Comparison of ENCODE assay signal across 14 cellular contexts in genomic region chrX:19805054-19805690, GRCh38.
DNase-seq lines count a peak whose midpoint lies in the region; ATAC-seq and TF ChIP-seq lines count a peak whose summit lies in the region.
"Had no signal": no experiment of that assay in that cellular context is flagged by ENCODE, and none has a peak within 500 bp of the region (broad histone marks: within the 10 kb centered on the region; RNA-seq: fewer than 3 reads in every experiment).

No MANE protein-coding gene starts in this region.

- intact Hi-C loops in CD4-positive, alpha-beta memory T cell (cut with micrococcal nuclease), result loop anchor here (1.0 to 2.0 kb wide), 2 partner anchors 8 to 82 kb away; partner anchors contain the start of gene SH3KBP1
- intact Hi-C loops in naive thymus-derived CD4-positive, alpha-beta T cell (cut with micrococcal nuclease), result loop anchor here in 1 of 2 donors (1.0 to 2.0 kb wide), 2 partner anchors 58 to 122 kb away; no protein-coding TSS in a partner anchor
- intact Hi-C loops in lower lobe of right lung (cut with DNase I), result no loop called here

- H3K27me3 Mint-ChIP-seq in CD4-positive, alpha-beta memory T cell, result no peaks in the 10 kb centered on the region
- H3K27me3 Mint-ChIP-seq in IgD-negative memory B cell, result no peaks in the 10 kb centered on the region
- no peaks in the 10 kb centered on the region for H3K27me3 Mint-ChIP-seq in activated naive CD8-positive, alpha-beta T cell treated with anti-CD3 and anti-CD28 coated beads, Interleukin-2, amount 10 ng/mL, durations not matched to agents 7 days and 5 days
- no peaks in the 10 kb centered on the region for H3K27me3 Mint-ChIP-seq in naive thymus-derived CD4-positive, alpha-beta T cell

- peaks cover 71% of the 10 kb centered on the region for H3K4me1 ChIP-seq in CD4-positive, alpha-beta memory T cell (ENCODE audit: insufficient read depth, low read length)
- H3K4me1 ChIP-seq in naive thymus-derived CD4-positive, alpha-beta T cell (ENCODE audit: control insufficient read depth in 2 of 2, insufficient read depth in 2 of 2, low read length in 2 of 2), result peaks cover 42 to 46% of the 10 kb centered on the region in 2 donors
- H3K4me1 ChIP-seq in lower lobe of right lung, result peaks cover 12% of the 10 kb centered on the region

- DNase-seq in CD4-positive, alpha-beta memory T cell, result peak in 4 of 5 donors; percentile 50 to 60 (median 54)
- no peak for DNase-seq in activated naive CD8-positive, alpha-beta T cell treated with anti-CD3 and anti-CD28 coated beads, Interleukin-2, amount 10 ng/mL, durations not matched to agents 7 days and 5 days
- DNase-seq in naive thymus-derived CD4-positive, alpha-beta T cell, result peak in 7 of 9 donors; percentile 29 to 66 (median 46)
- DNase-seq in NCI-H82 (lab: John Stamatoyannopoulos, UW), result no peak
- no peak for DNase-seq in lower lobe of right lung
- DNase-seq: DMS153; effector CD4-positive, alpha-beta T cell; KG1; left ventricle myocardium inferior; stimulated activated CD4-positive, alpha-beta T cell treated with anti-CD3 and anti-CD28 coated beads, Interleukin-15, amount 100 ng/mL, for 24 hours had no signal

- CTCF ChIA-PET in CD4-positive, alpha-beta memory T cell (lab: Charles Lee; ENCODE audit: partially characterized antibody), result interaction anchor here (0.7 to 1.2 kb wide), 4 partner anchors 23 to 92 kb away, joined by 3 read pairs; no protein-coding TSS in a partner anchor
- CTCF ChIA-PET in naive thymus-derived CD4-positive, alpha-beta T cell (lab: Charles Lee), result interaction anchor here (0.6 to 0.8 kb wide), 3 partner anchors 9 to 35 kb away, joined by 3 to 5 read pairs (median 4); no protein-coding TSS in a partner anchor

- peaks cover 5 to 6% of the 10 kb centered on the region in 2 donors for H3K36me3 Mint-ChIP-seq in CD4-positive, alpha-beta memory T cell
- H3K36me3 Mint-ChIP-seq in IgD-negative memory B cell, result peaks cover 6% of the 10 kb centered on the region
- peaks cover 7% of the 10 kb centered on the region for H3K36me3 Mint-ChIP-seq in activated naive CD8-positive, alpha-beta T cell treated with anti-CD3 and anti-CD28 coated beads, Interleukin-2, amount 10 ng/mL, durations not matched to agents 7 days and 5 days
- H3K36me3 Mint-ChIP-seq in naive thymus-derived CD4-positive, alpha-beta T cell, result peaks cover 6 to 19% (median 11%) of the 10 kb centered on the region in 5 donors

- H3K27ac ChIP-seq in CD4-positive, alpha-beta memory T cell (ENCODE audit: low read depth, low read length), result peak overlapping the region; percentile 41
- H3K27ac ChIP-seq in naive thymus-derived CD4-positive, alpha-beta T cell (ENCODE audit: low read depth, low read length), result peak overlapping the region; percentile 61
- no peak overlapping the region for H3K27ac ChIP-seq in lower lobe of right lung
- H3K27ac ChIP-seq: left ventricle myocardium inferior had no signal

- H3K9me3 Mint-ChIP-seq in CD4-positive, alpha-beta memory T cell, result peaks cover 0 to 20% (median 5%) of the 10 kb centered on the region in 8 donors
- H3K9me3 Mint-ChIP-seq in IgD-negative memory B cell, result peaks cover 0 to 5% (median 2%) of the 10 kb centered on the region in 3 donors
- no peaks in the 10 kb centered on the region for H3K9me3 Mint-ChIP-seq in activated naive CD8-positive, alpha-beta T cell treated with anti-CD3 and anti-CD28 coated beads, Interleukin-2, amount 10 ng/mL, durations not matched to agents 7 days and 5 days
- peaks cover 0 to 28% (median 4%) of the 10 kb centered on the region in 11 donors for H3K9me3 Mint-ChIP-seq in naive thymus-derived CD4-positive, alpha-beta T cell

- POLR2A ChIA-PET in CD4-positive, alpha-beta memory T cell (lab: Charles Lee; ENCODE audit: partially characterized antibody), result interaction anchor here (0.6 to 2.2 kb wide), 13 partner anchors 9 to 628 kb away, joined by 3 to 21 read pairs (median 5); no protein-coding TSS in a partner anchor
- POLR2A ChIA-PET in activated naive CD8-positive, alpha-beta T cell treated with anti-CD3 and anti-CD28 coated beads, Interleukin-2, amount 10 ng/mL, durations not matched to agents 7 days and 5 days (lab: Charles Lee), result interaction anchor here (0.6 to 1.3 kb wide), 4 partner anchors 32 to 121 kb away, joined by 3 to 6 read pairs (median 4); no protein-coding TSS in a partner anchor
- POLR2A ChIA-PET in naive thymus-derived CD4-positive, alpha-beta T cell (lab: Charles Lee), result interaction anchor here (0.7 to 1.9 kb wide), 8 partner anchors 9 to 508 kb away, joined by 3 to 12 read pairs (median 5); no protein-coding TSS in a partner anchor

- peaks cover 30 to 65% (median 49%) of the 10 kb centered on the region in 4 donors for H3K4me1 Mint-ChIP-seq in CD4-positive, alpha-beta memory T cell
- peaks cover 20 to 35% (median 28%) of the 10 kb centered on the region in 3 donors for H3K4me1 Mint-ChIP-seq in IgD-negative memory B cell
- peaks cover 39% of the 10 kb centered on the region for H3K4me1 Mint-ChIP-seq in activated naive CD8-positive, alpha-beta T cell treated with anti-CD3 and anti-CD28 coated beads, Interleukin-2, amount 10 ng/mL, durations not matched to agents 7 days and 5 days
- peaks cover 0 to 66% (median 54%) of the 10 kb centered on the region in 7 donors for H3K4me1 Mint-ChIP-seq in naive thymus-derived CD4-positive, alpha-beta T cell

- H3K27ac Mint-ChIP-seq in CD4-positive, alpha-beta memory T cell, result peak overlapping the region; percentile 85 to 93 (median 92)
- H3K27ac Mint-ChIP-seq in IgD-negative memory B cell, result peak overlapping the region; percentile 65 to 86 (median 66)
- H3K27ac Mint-ChIP-seq in activated naive CD8-positive, alpha-beta T cell treated with anti-CD3 and anti-CD28 coated beads, Interleukin-2, amount 10 ng/mL, durations not matched to agents 7 days and 5 days, result peak overlapping the region; percentile 72
- peak overlapping the region; percentile 81 to 95 (median 89) for H3K27ac Mint-ChIP-seq in naive thymus-derived CD4-positive, alpha-beta T cell

- ATAC-seq in activated naive CD8-positive, alpha-beta T cell treated with anti-CD3 and anti-CD28 coated beads, Interleukin-2, amount 10 ng/mL, durations not matched to agents 7 days and 5 days (ENCODE audit: low read depth), result peak; percentile 58
- ATAC-seq in naive thymus-derived CD4-positive, alpha-beta T cell, result peak; percentile 75
- no peak for ATAC-seq in HG02763 (IDR thresholded peaks at IDR 0.05; ENCODE audit: unreplicated experiment)
- no peak for ATAC-seq in HG03520 (IDR thresholded peaks at IDR 0.05; ENCODE audit: unreplicated experiment)
- ATAC-seq in lower lobe of right lung, result no peak
- ATAC-seq: Right ventricle myocardium inferior had no signal

- no peak for TF ChIP-seq CTCF in lower lobe of right lung (IDR thresholded peaks at IDR 0.05)

- no peaks in the 10 kb centered on the region for H3K27me3 ChIP-seq in CD4-positive, alpha-beta memory T cell (ENCODE audit: insufficient read depth, low read length)
- no peaks in the 10 kb centered on the region for H3K27me3 ChIP-seq in naive thymus-derived CD4-positive, alpha-beta T cell (ENCODE audit: control insufficient read depth in 2 of 2, insufficient read depth in 2 of 2, low read length in 2 of 2)
- H3K27me3 ChIP-seq in lower lobe of right lung (ENCODE audit: low read depth), result no peaks in the 10 kb centered on the region

- peak overlapping the region in 1 of 2 donors; percentile 24 for H3K4me3 ChIP-seq in CD4-positive, alpha-beta memory T cell (ENCODE audit: low read length in 2 of 2)
- peak overlapping the region; percentile 57 for H3K4me3 ChIP-seq in naive thymus-derived CD4-positive, alpha-beta T cell (ENCODE audit: low read length)
- H3K4me3 ChIP-seq in lower lobe of right lung, result no peak overlapping the region
- H3K4me3 ChIP-seq: left ventricle myocardium inferior had no signal

- peaks cover 0 to 4% of the 10 kb centered on the region in 2 donors for H3K9me3 ChIP-seq in CD4-positive, alpha-beta memory T cell (ENCODE audit: control insufficient read depth in 1 of 2, low read length in 2 of 2)
- no peaks in the 10 kb centered on the region for H3K9me3 ChIP-seq in naive thymus-derived CD4-positive, alpha-beta T cell (ENCODE audit: control insufficient read depth in 2 of 3, low read length in 3 of 3)
- H3K9me3 ChIP-seq in lower lobe of right lung, result no peaks in the 10 kb centered on the region
- H3K9me3 ChIP-seq: left ventricle myocardium inferior had no signal

- no peaks in the 10 kb centered on the region for H3K36me3 ChIP-seq in CD4-positive, alpha-beta memory T cell (ENCODE audit: insufficient read depth, low read length)
- H3K36me3 ChIP-seq in naive thymus-derived CD4-positive, alpha-beta T cell (ENCODE audit: control insufficient read depth in 2 of 3, insufficient read depth in 3 of 3, low read length in 3 of 3), result no peaks in the 10 kb centered on the region
- H3K36me3 ChIP-seq in lower lobe of right lung, result no peaks in the 10 kb centered on the region
- H3K36me3 ChIP-seq: left ventricle myocardium inferior had no signal

- peak overlapping the region; percentile 59 to 85 (median 72) for H3K4me3 Mint-ChIP-seq in CD4-positive, alpha-beta memory T cell
- H3K4me3 Mint-ChIP-seq in IgD-negative memory B cell, result peak overlapping the region in 2 of 4 donors; percentile 42 to 52
- peak overlapping the region; percentile 50 for H3K4me3 Mint-ChIP-seq in activated naive CD8-positive, alpha-beta T cell treated with anti-CD3 and anti-CD28 coated beads, Interleukin-2, amount 10 ng/mL, durations not matched to agents 7 days and 5 days
- H3K4me3 Mint-ChIP-seq in naive thymus-derived CD4-positive, alpha-beta T cell, result peak overlapping the region; percentile 56 to 78 (median 75)

Comparison
In these comparisons a context has a peak if more than half of its experiments do, and no peak if none do; other contexts are left out.
1. DNase-seq: peak in CD4-positive, alpha-beta memory T cell (4 of 5) and naive thymus-derived CD4-positive, alpha-beta T cell (7 of 9); none in activated naive CD8-positive, alpha-beta T cell treated with anti-CD3 and anti-CD28 coated beads, Interleukin-2, amount 10 ng/mL, durations not matched to agents 7 days and 5 days (single experiment), NCI-H82 (single experiment) and lower lobe of right lung (single experiment).
2. ATAC-seq: peak in activated naive CD8-positive, alpha-beta T cell treated with anti-CD3 and anti-CD28 coated beads, Interleukin-2, amount 10 ng/mL, durations not matched to agents 7 days and 5 days (single experiment) and naive thymus-derived CD4-positive, alpha-beta T cell (single experiment); none in HG02763 (single experiment), HG03520 (single experiment) and lower lobe of right lung (0 of 2).
3. Peak in every context shown above with its lines, with median percentiles within 50 percentile points of each other: H3K27ac Mint-ChIP-seq.